Comparison of ENCODE assay signal across 1 cellular context in the genomic region with DNA sequence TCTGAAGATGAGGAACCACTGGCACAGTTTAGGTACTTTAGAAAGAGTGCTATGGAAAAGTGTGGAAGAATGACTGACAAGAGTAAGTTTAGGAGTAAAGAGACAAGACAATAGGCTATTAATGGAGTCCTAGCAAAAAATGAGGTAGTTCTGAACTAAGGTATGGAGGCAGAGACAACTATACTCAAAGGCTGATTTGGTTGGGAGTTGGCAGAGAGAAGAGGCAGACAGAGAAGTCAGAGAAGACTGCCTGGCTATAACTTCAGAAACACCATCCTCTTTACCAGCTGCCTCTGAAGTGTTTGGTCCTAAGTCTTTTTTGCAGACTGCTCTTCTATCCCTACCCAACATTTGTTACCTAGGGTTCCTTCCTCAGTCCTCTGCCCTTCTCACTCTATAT.
A peak's percentile ranks its signal among the peaks of the same experiment; 100 is the strongest.
TF ChIP-seq lines count a peak whose summit lies in the region.

No MANE protein-coding gene starts in this region.

TF ChIP-seq in K562, 482 proteins besides CTCF, POLR2A, EP300 and RAD21:
- no peak for TF ChIP-seq ZNF146 (CRISPR knock-in tag; IDR thresholded peaks at IDR 0.05; ENCODE audit: unreplicated experiment)
- TF ChIP-seq HDAC6 (IDR thresholded peaks at IDR 0.05; ENCODE audit: low read depth, low read length), result no peak
- TF ChIP-seq MAFG (tag; conservative IDR thresholded peaks at IDR 0.05), result no peak
- no peak for TF ChIP-seq SRSF1 (IDR thresholded peaks at IDR 0.05; ENCODE audit: low read depth, low read length)
- no peak for TF ChIP-seq ZSCAN32 (CRISPR knock-in tag; IDR thresholded peaks at IDR 0.05)
- TF ChIP-seq NFIX (CRISPR knock-in tag; IDR thresholded peaks at IDR 0.05; ENCODE audit: low read depth), result no peak
- TF ChIP-seq SMARCA5 (IDR thresholded peaks at IDR 0.05), result 0 out of 2 replicates have a peak, but pooled peaks have one; percentile 0
- TF ChIP-seq SNIP1 (IDR thresholded peaks at IDR 0.05; ENCODE audit: low read depth), result peak; percentile 22; the same call in 1 of the 2 replicates
